ENCODE assay signal across 16 cellular contexts in the genomic region with DNA sequence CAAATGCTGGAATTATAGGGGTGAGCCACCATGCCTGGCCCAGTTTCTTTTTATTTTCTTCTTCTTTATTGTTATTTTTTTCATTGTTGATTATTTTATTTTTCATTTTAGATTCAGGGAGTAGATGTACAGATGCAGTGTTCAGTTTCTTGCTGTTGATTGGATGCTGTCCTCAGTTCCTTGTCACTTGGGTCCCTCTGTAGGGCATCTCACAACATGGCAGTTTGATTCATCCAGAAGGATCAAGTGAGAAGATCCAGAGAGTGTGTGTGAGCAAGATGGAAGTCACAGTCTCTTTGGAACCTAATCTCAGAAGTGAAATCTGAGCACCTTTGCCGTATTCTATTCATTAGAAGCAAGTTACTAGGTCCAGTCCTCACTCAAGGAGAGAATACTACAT. TPM values are rescaled to one million over a fixed set of nuclear protein-coding genes. Genes with fewer than 3 reads are reported as not detected.
A peak's percentile ranks its signal among the peaks of the same experiment; 100 is the strongest.
DNase-seq lines count a peak whose midpoint lies in the region; ATAC-seq, FAIRE-seq and TF ChIP-seq lines count a peak whose summit lies in the region.
"Had no signal": no experiment of that assay in that cellular context is flagged by ENCODE, and none has a peak within 500 bp of the region (broad histone marks: within the 10 kb centered on the region; RNA-seq: fewer than 3 reads in every experiment).

No MANE protein-coding gene starts in this region.

- H2BK5ac ChIP-seq in mesendoderm (ENCODE audit: low read length) = no peak overlapping the region

- no peaks in the 10 kb centered on the region for H3K9me3 Mint-ChIP-seq in HFFc6
- peaks cover 2% of the 10 kb centered on the region for H3K9me3 Mint-ChIP-seq in chondrocyte (ENCODE audit: low read depth)
- no peaks in the 10 kb centered on the region for H3K9me3 Mint-ChIP-seq in stimulated activated memory B cell treated with anti-CD40 and anti-IgM and Interleukin-4, amounts not matched to agents 10 μg/mL and 1 μg/mL and 100 μg/mL, for 72 hours
- H3K9me3 Mint-ChIP-seq: effector memory CD8-positive, alpha-beta T cell had no signal

- no peak for FAIRE-seq in GM12892 (lab: Jason Lieb, UNC)

- H4K8ac ChIP-seq in mesendoderm (ENCODE audit: low read depth, low read length) = no peak overlapping the region

- no peak overlapping the region for H3K56ac ChIP-seq in mesendoderm (ENCODE audit: low read length)

- H3K27ac ChIP-seq in mesendoderm (ENCODE audit: low read depth, low read length) = no peak overlapping the region
- H3K27ac ChIP-seq: ascending aorta, HL-60, sigmoid colon had no signal

- no peak for TF ChIP-seq POLR2A in GM12892 (IDR thresholded peaks at IDR 0.05; ENCODE audit: low read depth, low read length)

- no peak overlapping the region for H2BK120ac ChIP-seq in mesendoderm (ENCODE audit: low read depth, low read length)

- H3K79me1 ChIP-seq in mesendoderm (ENCODE audit: low read length) = no peaks in the 10 kb centered on the region

- H3K36me3 Mint-ChIP-seq in HFFc6 (ENCODE audit: low read depth) = no peaks in the 10 kb centered on the region
- H3K36me3 Mint-ChIP-seq in chondrocyte (ENCODE audit: low read depth) = no peaks in the 10 kb centered on the region
- H3K36me3 Mint-ChIP-seq in stimulated activated memory B cell treated with anti-CD40 and anti-IgM and Interleukin-4, amounts not matched to agents 10 μg/mL and 1 μg/mL and 100 μg/mL, for 72 hours = no peaks in the 10 kb centered on the region

- no peaks in the 10 kb centered on the region for H3K4me1 ChIP-seq in mesendoderm (ENCODE audit: control insufficient read depth, low read depth, low read length)
- H3K4me1 ChIP-seq: ascending aorta, sigmoid colon had no signal

- H4K5ac ChIP-seq in mesendoderm (ENCODE audit: low read length) = no peak overlapping the region

- H3K9ac ChIP-seq in mesendoderm (ENCODE audit: low read length) = no peak overlapping the region

- WGBS in mesendoderm (ENCODE audit: extremely low coverage, insufficient coverage, low lambda C conversion rate) = no CpG with 5 or more reads among the region's 1 CpG

- no peak overlapping the region for H3K4me3 ChIP-seq in mesendoderm (ENCODE audit: low read length)
- H3K4me3 ChIP-seq: ascending aorta, sigmoid colon had no signal

- no peaks in the 10 kb centered on the region for H3K27me3 ChIP-seq in mesendoderm (ENCODE audit: insufficient read depth, low read length, poor library complexity)
- H3K27me3 ChIP-seq: ascending aorta, sigmoid colon had no signal

- no peaks in the 10 kb centered on the region for H3K79me2 ChIP-seq in mesendoderm (ENCODE audit: control insufficient read depth, insufficient read depth, low read length)

- H3K27me3 Mint-ChIP-seq in HFFc6 (ENCODE audit: insufficient read depth) (peaks cover 1% of the 10 kb centered on the region; the same call in 1 of the 2 replicates), chondrocyte (ENCODE audit: low read depth) (peaks cover under 1% of the 10 kb centered on the region)
- no peaks in the 10 kb centered on the region for H3K27me3 Mint-ChIP-seq in stimulated activated memory B cell treated with anti-CD40 and anti-IgM and Interleukin-4, amounts not matched to agents 10 μg/mL and 1 μg/mL and 100 μg/mL, for 72 hours

- no peak overlapping the region for H2AK5ac ChIP-seq in mesendoderm (ENCODE audit: low read length)

- H3K4me3 Mint-ChIP-seq in HFFc6 (no peak overlapping the region), chondrocyte (ENCODE audit: unreplicated experiment) (no peak overlapping the region)
- H3K4me3 Mint-ChIP-seq in stimulated activated memory B cell treated with anti-CD40 and anti-IgM and Interleukin-4, amounts not matched to agents 10 μg/mL and 1 μg/mL and 100 μg/mL, for 72 hours = no peak overlapping the region
- H3K4me3 Mint-ChIP-seq: activated T-cell treated with anti-CD3 and anti-CD28 coated beads, Interleukin-2, amount 50 U/mL, for 72 hours; effector memory CD8-positive, alpha-beta T cell had no signal

- no peak for ATAC-seq in stimulated activated memory B cell treated with anti-CD40 and anti-IgM and Interleukin-4, amounts not matched to agents 10 μg/mL and 1 μg/mL and 100 μg/mL, for 72 hours
- ATAC-seq: activated T-cell treated with anti-CD3 and anti-CD28 coated beads, Interleukin-2, amount 50 U/mL, for 72 hours; effector memory CD8-positive, alpha-beta T cell had no signal

- H3K18ac ChIP-seq in mesendoderm (ENCODE audit: low read length) = no peak overlapping the region

- no peak overlapping the region for H3K23ac ChIP-seq in mesendoderm (ENCODE audit: low read length)

- H2BK15ac ChIP-seq in mesendoderm (replicated peaks; ENCODE audit: low read depth) = no peak overlapping the region

- peak; percentile 50 for DNase-seq in EH (ENCODE audit: low read depth)
- DNase-seq in HFFc6 = peak; percentile 25
- DNase-seq in chondrocyte (ENCODE audit: low spot score) = no peak
- peak; percentile 46 for DNase-seq in mesendoderm
- DNase-seq in GDM1 (lab: John Stamatoyannopoulos, UW) = no peak
- DNase-seq in GM12892 (ENCODE audit: insufficient read length) = no peak
- DNase-seq in H4 (ENCODE audit: low spot score) = no peak
- DNase-seq: activated CD4-positive, alpha-beta T cell treated with anti-CD3 and anti-CD28 coated beads for 1 hour; activated T-cell treated with anti-CD3 and anti-CD28 coated beads, Interleukin-2, amount 50 U/mL, for 72 hours; effector memory CD8-positive, alpha-beta T cell; NCI-H1048; NCI-H526 treated with DMSO at 0.1 percent for 48 hours; sigmoid colon had no signal

- H3K4me1 Mint-ChIP-seq in HFFc6 (ENCODE audit: low read depth) (no peaks in the 10 kb centered on the region), chondrocyte (ENCODE audit: low read depth) (peaks cover 4% of the 10 kb centered on the region)
- H3K4me1 Mint-ChIP-seq in stimulated activated memory B cell treated with anti-CD40 and anti-IgM and Interleukin-4, amounts not matched to agents 10 μg/mL and 1 μg/mL and 100 μg/mL, for 72 hours = no peaks in the 10 kb centered on the region

- no peak overlapping the region for H3K4ac ChIP-seq in mesendoderm (ENCODE audit: low read depth, low read length)

- H3K36me3 ChIP-seq in mesendoderm (ENCODE audit: control insufficient read depth, insufficient read depth, low read length) = no peaks in the 10 kb centered on the region
- H3K36me3 ChIP-seq: ascending aorta, sigmoid colon had no signal

- H3K27ac Mint-ChIP-seq in HFFc6 (no peak overlapping the region), chondrocyte (ENCODE audit: unreplicated experiment) (no peak overlapping the region)
- H3K27ac Mint-ChIP-seq in stimulated activated memory B cell treated with anti-CD40 and anti-IgM and Interleukin-4, amounts not matched to agents 10 μg/mL and 1 μg/mL and 100 μg/mL, for 72 hours = no peak overlapping the region
- H3K27ac Mint-ChIP-seq: activated T-cell treated with anti-CD3 and anti-CD28 coated beads, Interleukin-2, amount 50 U/mL, for 72 hours; effector memory CD8-positive, alpha-beta T cell had no signal

- H3K4me2 ChIP-seq in mesendoderm (ENCODE audit: low read length) = no peak overlapping the region

- peak; percentile 37; the same call in 1 of the 2 replicates for TF ChIP-seq CTCF in HFFc6 (IDR thresholded peaks at IDR 0.05)
- peak; percentile 60 for TF ChIP-seq CTCF in chondrocyte (IDR thresholded peaks at IDR 0.05)

RNA-seq across cellular contexts. Expression of gene HMGB3, which starts 20.9 kb away (rescaled TPM):
- total RNA-seq in HFFc6 (2021; fragmentation: NEBNext Ultra II Directional; extraction: Animal tissue kit (Norgen Biotek cat#: 25700)) = 10 to 100 TPM; 23.2 to 66.0 (median 54.3) TPM
- 34.9 to 49.2 TPM (median 44.4 TPM) in 3 replicates for total RNA-seq in chondrocyte
- polyA plus RNA-seq in mesendoderm (2013, experiment 1 of 2) = 575 TPM
- polyA plus RNA-seq in mesendoderm (2013, experiment 2 of 2) = 584 TPM
- polyA plus RNA-seq in GM12892 (2012; ENCODE audit: missing spikeins) = 51.6 TPM
- 93.6 and 108 TPM in 2 replicates for total RNA-seq in H4 (2014; rRNA removed; shearing (Covaris generic))

Comparison
In these comparisons a context has a peak if more than half of its experiments do, and no peak if none do; other contexts are left out.
1. DNase-seq: peak in EH (single experiment), HFFc6 (single experiment) and mesendoderm (single experiment); none in chondrocyte (single experiment), GDM1 (single experiment), GM12892 (single experiment) and H4 (single experiment).